18 cellular contexts compared by ENCODE assay signal in genomic region chr19:38195237-38195636, GRCh38. TPM values are rescaled to one million over a fixed set of nuclear protein-coding genes. Genes with fewer than 3 reads are reported as not detected.
A peak's percentile ranks its signal among the peaks of the same experiment; 100 is the strongest.
DNase-seq lines count a peak whose midpoint lies in the region; ATAC-seq and TF ChIP-seq lines count a peak whose summit lies in the region.
"Had no signal": no experiment of that assay in that cellular context is flagged by ENCODE, and none has a peak within 500 bp of the region (broad histone marks: within the 10 kb centered on the region; RNA-seq: fewer than 3 reads in every experiment).

No MANE protein-coding gene starts in this region.

- H3K27me3 Mint-ChIP-seq in H9 (ENCODE audit: low read depth) (peaks cover 1% of the 10 kb centered on the region; the same call in 1 of the 2 replicates), brain (no peaks in the 10 kb centered on the region), neural crest cell (ENCODE audit: low read depth) (no peaks in the 10 kb centered on the region)
- H3K27me3 Mint-ChIP-seq: CD4-positive, CD25-positive, alpha-beta regulatory T cell had no signal

- H3K23me2 ChIP-seq in H9 (ENCODE audit: insufficient read length, low read depth, low read length, poor library complexity, severe bottlenecking): no peaks in the 10 kb centered on the region

- H2BK15ac ChIP-seq in H9 (ENCODE audit: low read depth, low read length): no peak overlapping the region

- H3K14ac ChIP-seq in H9 (ENCODE audit: insufficient read depth, low read length): no peak overlapping the region
- H3K14ac ChIP-seq in trophoblast cell (ENCODE audit: low read length): no peak overlapping the region

- no peak overlapping the region for H4K5ac ChIP-seq in H9 (ENCODE audit: insufficient read length, low read depth, low read length)

- no peak overlapping the region for H3K4ac ChIP-seq in H9 (ENCODE audit: low read depth, low read length)
- no peak overlapping the region for H3K4ac ChIP-seq in trophoblast cell (ENCODE audit: low read depth, low read length)

- ATAC-seq in HG02571 (IDR thresholded peaks at IDR 0.05; ENCODE audit: unreplicated experiment) (no peak), HG03139 (IDR thresholded peaks at IDR 0.05; ENCODE audit: unreplicated experiment) (no peak)

- H3K36me3 ChIP-seq in trophoblast cell (ENCODE audit: control insufficient read depth in 1 of 2, insufficient read depth in 2 of 2, low read length in 2 of 2): peaks cover 12 to 14% of the 10 kb centered on the region in 2 experiments
- H3K36me3 ChIP-seq: HAP-1 had no signal

- H4K20me1 ChIP-seq in H9 (ENCODE audit: control insufficient read depth, insufficient read depth, insufficient read length): no peaks in the 10 kb centered on the region
- H4K20me1 ChIP-seq: BLaER1 had no signal

- no peak for TF ChIP-seq CTCF in H9 (conservative IDR thresholded peaks at IDR 0.05)
- TF ChIP-seq CTCF in brain (conservative IDR thresholded peaks at IDR 0.05): no peak
- TF ChIP-seq CTCF in neural crest cell (conservative IDR thresholded peaks at IDR 0.05): no peak

- no peak overlapping the region for H3K4me2 ChIP-seq in H9 (ENCODE audit: insufficient read depth, insufficient read length, low read length)
- H3K4me2 ChIP-seq in trophoblast cell (ENCODE audit: low read length): no peak overlapping the region
- H3K4me2 ChIP-seq: BLaER1 had no signal

- no peak overlapping the region for H2BK20ac ChIP-seq in H9 (ENCODE audit: low read depth, low read length, poor library complexity, severe bottlenecking)

- H3K9ac ChIP-seq in H9 (ENCODE audit: extremely low read depth, insufficient read length, low read length): no peak overlapping the region
- no peak overlapping the region for H3K9ac ChIP-seq in trophoblast cell (ENCODE audit: low read length)
- H3K9ac ChIP-seq: BLaER1 had no signal

- H2AFZ ChIP-seq in H9 (ENCODE audit: low read length) (no peak overlapping the region), trophoblast cell (ENCODE audit: insufficient read depth, low read length, poor library complexity) (no peak overlapping the region)

- H4K8ac ChIP-seq in H9 (replicated peaks; ENCODE audit: insufficient read length, low read depth, low read length) (no peak overlapping the region), trophoblast cell (ENCODE audit: low read depth, low read length) (no peak overlapping the region)

- H3K79me2 ChIP-seq in H9 (ENCODE audit: insufficient read depth, low read length) (no peaks in the 10 kb centered on the region), trophoblast cell (ENCODE audit: control insufficient read depth, insufficient read depth, low read length, poor library complexity) (no peaks in the 10 kb centered on the region)

- peaks cover 14 to 21% (median 14%) of the 10 kb centered on the region in 3 experiments for H3K36me3 Mint-ChIP-seq in H9 (ENCODE audit: insufficient read depth in 1 of 3, low read depth in 3 of 3)
- H3K36me3 Mint-ChIP-seq in brain: peaks cover 11% of the 10 kb centered on the region
- peaks cover 7% of the 10 kb centered on the region for H3K36me3 Mint-ChIP-seq in neural crest cell (ENCODE audit: low read depth)

- no peaks in the 10 kb centered on the region for H3K4me1 ChIP-seq in H9 (ENCODE audit: insufficient read depth, low read length)
- no peaks in the 10 kb centered on the region for H3K4me1 ChIP-seq in trophoblast cell (ENCODE audit: control insufficient read depth in 1 of 2, insufficient read depth in 2 of 2, low read length in 2 of 2)
- H3K4me1 ChIP-seq: HAP-1 had no signal

- H2AK5ac ChIP-seq in H9 (ENCODE audit: insufficient read length, low read length) (no peak overlapping the region), trophoblast cell (ENCODE audit: low read length) (no peak overlapping the region)

- H3K4me3 Mint-ChIP-seq in H9 (no peak overlapping the region), brain (no peak overlapping the region), neural crest cell (no peak overlapping the region)
- H3K4me3 Mint-ChIP-seq: CD4-positive, CD25-positive, alpha-beta regulatory T cell; HFFc6 had no signal

- peak overlapping the region in 2 of 3 experiments; percentile 36 to 92; a peak in 5 of 7 replicates for H3K27ac Mint-ChIP-seq in H9
- H3K27ac Mint-ChIP-seq in brain: peak overlapping the region in 3 of 5 experiments; percentile 50 to 92 (median 54)
- peak overlapping the region; percentile 81 for H3K27ac Mint-ChIP-seq in neural crest cell (ENCODE audit: unreplicated experiment)
- H3K27ac Mint-ChIP-seq: CD4-positive, CD25-positive, alpha-beta regulatory T cell; HFFc6 had no signal

- H3K9me3 ChIP-seq in H9 (ENCODE audit: control insufficient read depth, low read depth, low read length): no peaks in the 10 kb centered on the region
- no peaks in the 10 kb centered on the region for H3K9me3 ChIP-seq in trophoblast cell (ENCODE audit: insufficient read depth, low read depth, low read length)
- H3K9me3 ChIP-seq: A549, BLaER1, HAP-1 had no signal

- no peak overlapping the region for H2BK5ac ChIP-seq in H9 (ENCODE audit: insufficient read length, low read length)
- no peak overlapping the region for H2BK5ac ChIP-seq in trophoblast cell (ENCODE audit: low read depth, low read length, poor library complexity)

- no peaks in the 10 kb centered on the region for H3K27me3 ChIP-seq in H9 (ENCODE audit: insufficient read depth, low read length)
- no peaks in the 10 kb centered on the region for H3K27me3 ChIP-seq in trophoblast cell (ENCODE audit: insufficient read depth, low read length)
- H3K27me3 ChIP-seq: BLaER1 had no signal

- H2BK120ac ChIP-seq in H9 (ENCODE audit: low read depth, low read length, poor library complexity, severe bottlenecking): no peak overlapping the region
- H2BK120ac ChIP-seq in trophoblast cell (ENCODE audit: insufficient read depth, low read length, poor library complexity): no peak overlapping the region

- H3K79me1 ChIP-seq in H9 (ENCODE audit: insufficient read depth, low read depth, low read length, poor library complexity, severe bottlenecking) (no peaks in the 10 kb centered on the region), trophoblast cell (ENCODE audit: low read length) (no peaks in the 10 kb centered on the region)

- no peaks in the 10 kb centered on the region; a peak in 1 of 5 replicates for H3K9me3 Mint-ChIP-seq in H9
- H3K9me3 Mint-ChIP-seq in brain: no peaks in the 10 kb centered on the region
- H3K9me3 Mint-ChIP-seq in neural crest cell: no peaks in the 10 kb centered on the region
- H3K9me3 Mint-ChIP-seq: HFFc6 had no signal

- H3K4me3 ChIP-seq in trophoblast cell (ENCODE audit: low read depth, low read length): no peak overlapping the region
- H3K4me3 ChIP-seq: A549, BLaER1, HAP-1 had no signal

- H3K27ac ChIP-seq in H9 (ENCODE audit: insufficient read length, low read depth, low read length): no peak overlapping the region
- H3K27ac ChIP-seq in trophoblast cell (ENCODE audit: low read depth, low read length): no peak overlapping the region
- H3K27ac ChIP-seq: BLaER1, HL-60 had no signal

- H3K4me1 Mint-ChIP-seq in H9 (no peaks in the 10 kb centered on the region; a peak in 1 of 4 replicates), brain (peaks cover 2% of the 10 kb centered on the region), neural crest cell (no peaks in the 10 kb centered on the region)

- no CpG with 5 or more reads among the region's 10 CpGs for WGBS in H9 (ENCODE audit: extremely low coverage, insufficient read length, low lambda C conversion rate)
- no CpG with 5 or more reads among the region's 10 CpGs for WGBS in trophoblast cell (ENCODE audit: extremely low coverage, insufficient coverage, insufficient read length)

- H3T11ph ChIP-seq in H9 (ENCODE audit: low read length): no peak overlapping the region

- no peak overlapping the region for H3K23ac ChIP-seq in H9 (ENCODE audit: insufficient read length, low read depth, low read length)
- no peak overlapping the region for H3K23ac ChIP-seq in trophoblast cell (ENCODE audit: low read length)

- H3K18ac ChIP-seq in H9 (ENCODE audit: insufficient read length, low read depth, low read length) (no peak overlapping the region), trophoblast cell (ENCODE audit: low read length) (no peak overlapping the region)

- no peak overlapping the region for H3K56ac ChIP-seq in H9 (ENCODE audit: insufficient read length, low read depth, low read length)

- H4K91ac ChIP-seq in H9 (ENCODE audit: insufficient read length, low read depth, low read length) (no peak overlapping the region), trophoblast cell (ENCODE audit: low read depth, low read length) (no peak overlapping the region)

- intact Hi-C loops in posterior vena cava (cut with DNase I): no loop called here

- DNase-seq in H9: no peak
- peak; percentile 31 for DNase-seq in NCI-H2029 treated with DMSO at 0.1 percent for 48 hours (lab: John Stamatoyannopoulos, UW)
- no peak for DNase-seq in neural crest cell (ENCODE audit: low read depth, low spot score)
- no peak for DNase-seq in posterior vena cava (ENCODE audit: low spot score)
- DNase-seq in trophoblast cell: no peak
- DNase-seq: AML-193; CD4-positive, CD25-positive, alpha-beta regulatory T cell; DND-41; GDM1; GOT3; HFFc6 had no signal

- no peak overlapping the region for H4K12ac ChIP-seq in trophoblast cell (ENCODE audit: low read depth, low read length)

- H2BK12ac ChIP-seq in H9 (ENCODE audit: insufficient read length, low read depth, low read length): no peak overlapping the region
- H2BK12ac ChIP-seq in trophoblast cell (ENCODE audit: low read length): no peak overlapping the region

RNA-seq across cellular contexts. Expression of gene DPF1, which starts 28.8 kb away (rescaled TPM):
- total RNA-seq in H9 (2021) (12.0 and 13.1 TPM in 2 replicates), neural crest cell (31.7 and 35.5 TPM in 2 replicates), posterior vena cava (under 1 TPM; 0.14 to 0.65 TPM)
- 18.3 TPM for polyA plus RNA-seq in brain (ENCODE audit: insufficient read depth, low read depth, low replicate concordance)
- polyA plus RNA-seq in trophoblast cell (2013): 1.3 and 1.4 TPM in 2 replicates
- total RNA-seq: CD4-positive, CD25-positive, alpha-beta regulatory T cell had no signal
- polyA plus RNA-seq: CD4-positive, CD25-positive, alpha-beta regulatory T cell had no signal
